22 cellular contexts compared by ENCODE assay signal in genomic region chr4:183831026-183831446, GRCh38.
DNase-seq lines count a peak whose midpoint lies in the region; ATAC-seq, FAIRE-seq and TF ChIP-seq lines count a peak whose summit lies in the region.
"Had no signal": no experiment of that assay in that cellular context is flagged by ENCODE, and none has a peak within 500 bp of the region (broad histone marks: within the 10 kb centered on the region; RNA-seq: fewer than 3 reads in every experiment).

No MANE protein-coding gene starts in this region.

- DNase-seq in dermis blood vessel endothelial cell (peak; percentile 81), hepatocyte (ENCODE audit: low spot score) (no peak), pancreas (no peak), GOT3 (lab: John Stamatoyannopoulos, UW) (no peak), mesendoderm (no peak)
- no peak for DNase-seq in activated naive CD4-positive, alpha-beta T cell treated with Interleukin-2 at 50 U/mL for 16 hours
- DNase-seq: activated CD8-positive, alpha-beta memory T cell treated with anti-CD3 and anti-CD28 coated beads for 24 hours; activated naive CD4-positive, alpha-beta T cell treated with anti-CD3 and anti-CD28 coated beads, Interleukin-2, amount 50 U/mL, for 16 hours; activated T-cell treated with anti-CD3 and anti-CD28 coated beads, Interleukin-2, amount 50 U/mL, for 48 hours; anterior cingulate cortex; effector memory CD8-positive, alpha-beta T cell; head of caudate nucleus; immature natural killer cell; mesenchymal stem cell; natural killer cell; NCI-H1417 treated with DMSO at 0.1 percent for 48 hours; NCI-H526 treated with DMSO at 0.1 percent for 48 hours; stimulated activated CD4-positive, alpha-beta T cell treated with anti-CD3 and anti-CD28 coated beads, Interleukin-4, amount 100 ng/mL, for 4 hours had no signal

- H4K20me1 ChIP-seq in BLaER1 = no peaks in the 10 kb centered on the region
- no peaks in the 10 kb centered on the region for H4K20me1 ChIP-seq in hepatocyte (ENCODE audit: insufficient read depth, poor library complexity, severe bottlenecking)

- no peaks in the 10 kb centered on the region for H3K9me3 ChIP-seq in BLaER1
- H3K9me3 ChIP-seq in hepatocyte (ENCODE audit: low read depth) = no peaks in the 10 kb centered on the region
- H3K9me3 ChIP-seq in pancreas = no peaks in the 10 kb centered on the region

- H3K4me3 ChIP-seq in BLaER1 (no peak overlapping the region), hepatocyte (no peak overlapping the region), pancreas (no peak overlapping the region), mesendoderm (ENCODE audit: low read length) (no peak overlapping the region)

- no peak overlapping the region for H4K5ac ChIP-seq in mesendoderm (ENCODE audit: low read length)

- no peaks in the 10 kb centered on the region for H3K79me1 ChIP-seq in mesendoderm (ENCODE audit: low read length)

- no peak for TF ChIP-seq CTCF in hepatocyte (IDR thresholded peaks at IDR 0.05; ENCODE audit: poor library complexity)
- no peak for TF ChIP-seq CTCF in pancreas (IDR thresholded peaks at IDR 0.05)

- H2BK120ac ChIP-seq in mesendoderm (ENCODE audit: low read depth, low read length) = no peak overlapping the region

- H3K23ac ChIP-seq in mesendoderm (ENCODE audit: low read length) = no peak overlapping the region

- H3K36me3 ChIP-seq in BLaER1 (no peaks in the 10 kb centered on the region), hepatocyte (replicated peaks; ENCODE audit: insufficient read depth, low read depth) (no peaks in the 10 kb centered on the region), pancreas (no peaks in the 10 kb centered on the region), mesendoderm (ENCODE audit: control insufficient read depth, insufficient read depth, low read length) (no peaks in the 10 kb centered on the region)

- no peak overlapping the region for H2BK15ac ChIP-seq in mesendoderm (replicated peaks; ENCODE audit: low read depth)

- H3K4me1 ChIP-seq in BLaER1 (peaks cover 18% of the 10 kb centered on the region), hepatocyte (ENCODE audit: insufficient read depth) (no peaks in the 10 kb centered on the region), pancreas (peaks cover 0 to 6% (median 0%) of the 10 kb centered on the region in 3 donors), mesendoderm (ENCODE audit: control insufficient read depth, low read depth, low read length) (no peaks in the 10 kb centered on the region)

- no peak overlapping the region for H2AK5ac ChIP-seq in mesendoderm (ENCODE audit: low read length)

- H3K9ac ChIP-seq in BLaER1 (no peak overlapping the region), mesendoderm (ENCODE audit: low read length) (no peak overlapping the region)

- H3K4me2 ChIP-seq in BLaER1 = peak overlapping the region; percentile 61; the same call in 1 of the 2 replicates
- no peak overlapping the region for H3K4me2 ChIP-seq in hepatocyte
- no peak overlapping the region for H3K4me2 ChIP-seq in mesendoderm (ENCODE audit: low read length)

- no peaks in the 10 kb centered on the region for H3K79me2 ChIP-seq in hepatocyte
- H3K79me2 ChIP-seq in mesendoderm (ENCODE audit: control insufficient read depth, insufficient read depth, low read length) = no peaks in the 10 kb centered on the region

- 83% methylated on average over 9 of the region's 9 CpGs for WGBS in hepatocyte (ENCODE audit: low lambda C conversion rate, missing lambda C conversion rate)
- 54 to 58% methylated on average over 9 of the region's 9 CpGs for WGBS in pancreas, 2 donors
- WGBS in mesendoderm (ENCODE audit: extremely low coverage, insufficient coverage, low lambda C conversion rate) = no CpG with 5 or more reads among the region's 9 CpGs

- no peak overlapping the region for H3K56ac ChIP-seq in mesendoderm (ENCODE audit: low read length)

- H2AFZ ChIP-seq in hepatocyte = no peak overlapping the region

- ATAC-seq in pancreas (peak in 3 of 4 donors; percentile 8 to 29 (median 13)), GM18519 (IDR thresholded peaks at IDR 0.05; ENCODE audit: low FRiP score, unreplicated experiment) (no peak)
- ATAC-seq: effector memory CD8-positive, alpha-beta T cell; HCT116 had no signal

- no peak for FAIRE-seq in pancreas (lab: Jason Lieb, UNC)
- FAIRE-seq: TTC549 had no signal

- no peak overlapping the region for H2BK5ac ChIP-seq in mesendoderm (ENCODE audit: low read length)

- no peak overlapping the region for H3K18ac ChIP-seq in mesendoderm (ENCODE audit: low read length)

- no peak overlapping the region for H3K4ac ChIP-seq in mesendoderm (ENCODE audit: low read depth, low read length)

- H3K27ac ChIP-seq in BLaER1 = no peak overlapping the region
- peak overlapping the region; percentile 9 for H3K27ac ChIP-seq in hepatocyte
- peak overlapping the region in 2 of 4 donors; percentile 31 to 46 for H3K27ac ChIP-seq in pancreas
- H3K27ac ChIP-seq in mesendoderm (ENCODE audit: low read depth, low read length) = no peak overlapping the region

- no peaks in the 10 kb centered on the region for H3K27me3 ChIP-seq in BLaER1
- no peaks in the 10 kb centered on the region for H3K27me3 ChIP-seq in hepatocyte
- H3K27me3 ChIP-seq in pancreas = no peaks in the 10 kb centered on the region
- H3K27me3 ChIP-seq in mesendoderm (ENCODE audit: insufficient read depth, low read length, poor library complexity) = no peaks in the 10 kb centered on the region

- intact Hi-C loops in pancreas (cut with DNase I) = no loop called here

- H3K9me2 ChIP-seq in hepatocyte (replicated peaks; ENCODE audit: insufficient read depth) = no peaks in the 10 kb centered on the region

- H4K8ac ChIP-seq in mesendoderm (ENCODE audit: low read depth, low read length) = no peak overlapping the region
